In the genomic region with DNA sequence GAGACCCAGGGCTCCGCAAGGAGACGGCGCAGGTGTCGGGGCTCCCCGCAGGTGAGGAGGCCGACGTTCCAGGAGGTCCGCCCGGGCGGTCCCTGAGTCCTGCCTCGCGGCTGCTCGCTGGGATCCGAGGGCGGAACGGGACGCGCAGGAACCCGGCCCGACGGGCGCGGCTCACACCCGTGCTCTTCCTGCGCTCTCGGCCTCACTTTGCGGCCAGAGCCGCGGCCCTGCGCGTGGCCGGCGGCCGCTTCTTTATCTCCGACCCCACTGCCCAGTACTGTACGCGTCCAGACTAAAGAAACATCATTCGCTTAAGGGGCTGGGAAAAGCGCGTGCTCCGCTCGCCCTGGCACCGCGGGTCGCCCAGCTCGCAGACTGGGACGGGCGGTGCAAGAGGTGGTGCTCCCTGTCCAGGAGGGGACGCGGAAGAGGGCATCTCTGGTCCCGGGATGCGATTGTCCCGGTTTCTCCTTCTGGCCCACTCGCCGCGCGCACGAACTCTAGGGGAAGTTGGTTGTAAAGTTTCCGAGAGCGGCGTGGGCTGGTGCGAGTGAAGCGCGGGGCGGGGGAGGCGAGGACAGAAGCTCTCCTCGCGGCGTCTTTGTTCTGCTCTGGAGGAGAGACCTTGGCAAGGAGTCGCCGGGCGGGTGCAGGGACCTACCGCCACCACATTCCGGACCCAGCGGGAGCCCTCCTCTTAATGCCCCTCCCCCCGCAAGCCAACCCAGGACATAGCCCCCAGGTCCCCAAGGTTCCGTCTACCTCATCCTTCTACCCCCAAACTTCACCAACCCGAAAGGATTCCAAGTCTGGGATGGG, we compare ENCODE assay signal across 8 cellular contexts.
DNase-seq lines count a peak whose midpoint lies in the region; ATAC-seq and TF ChIP-seq lines count a peak whose summit lies in the region.

No MANE protein-coding gene starts in this region.

- ATAC-seq in HG03378 (IDR thresholded peaks at IDR 0.05; ENCODE audit: unreplicated experiment): no peak

- intact Hi-C loops in breast epithelium (cut with DNase I; ENCODE audit: low total_unique reads): no loop called here
- intact Hi-C loops in lower leg skin (cut with DNase I; ENCODE audit: low total_unique reads): no loop called here

- no peak for TF ChIP-seq EP300 in tibial nerve (IDR thresholded peaks at IDR 0.05)

- TF ChIP-seq POLR2A in breast epithelium (IDR thresholded peaks at IDR 0.05) (no peak), lower leg skin (IDR thresholded peaks at IDR 0.05) (no peak), tibial nerve (IDR thresholded peaks at IDR 0.05) (no peak)

- H3K36me3 ChIP-seq in H7 (replicated peaks; ENCODE audit: control insufficient read depth, insufficient read depth, low read length): no peaks in the 10 kb centered on the region; the same call in 1 of the 2 replicates
- no peaks in the 10 kb centered on the region for H3K36me3 ChIP-seq in breast epithelium
- no peaks in the 10 kb centered on the region for H3K36me3 ChIP-seq in tibial nerve

- DNase-seq in AG08396 (ENCODE audit: low spot score) (peak; percentile 51), H7 (peak; percentile 83), breast epithelium (ENCODE audit: low spot score in 2 of 2) (peak; percentile 62 to 67), lower leg skin (ENCODE audit: low spot score in 2 of 2) (no peak), tibial nerve (ENCODE audit: low spot score in 2 of 2) (no peak), T1000 (lab: John Stamatoyannopoulos, UW) (no peak), NCI-H1105 (lab: John Stamatoyannopoulos, UW) (no peak)

- H3K4me1 ChIP-seq in breast epithelium (no peaks in the 10 kb centered on the region), tibial nerve (peaks cover 0 to 34% (median 2%) of the 10 kb centered on the region in 4 donors)

- H3K27me3 ChIP-seq in H7 (ENCODE audit: control insufficient read depth, insufficient read depth, low read length) (peaks cover 2% of the 10 kb centered on the region; the same call in 1 of the 2 replicates), breast epithelium (no peaks in the 10 kb centered on the region), tibial nerve (peaks cover 0 to 29% of the 10 kb centered on the region in 2 donors)

- H3K9me3 ChIP-seq in breast epithelium (no peaks in the 10 kb centered on the region), tibial nerve (no peaks in the 10 kb centered on the region)

- H3K27ac ChIP-seq in breast epithelium: peak overlapping the region; percentile 86 to 93
- H3K27ac ChIP-seq in tibial nerve: peak overlapping the region in 2 of 4 donors; percentile 20 to 76

- H3K4me3 ChIP-seq in H7 (ENCODE audit: insufficient read depth, low read depth, low read length) (peak overlapping the region; percentile 73), breast epithelium (peak overlapping the region; percentile 41 to 94 (median 76)), lower leg skin (ENCODE audit: low read depth, poor library complexity, severe bottlenecking) (peak overlapping the region; percentile 11), tibial nerve (peak overlapping the region; percentile 39 to 68 (median 48))

- 1 to 4% methylated on average over 60 to 68 of the region's 78 CpGs for WGBS in lower leg skin, 2 donors
- 2 to 4% methylated on average over 68 to 70 of the region's 78 CpGs for WGBS in tibial nerve, 2 donors

- no peak for TF ChIP-seq CTCF in breast epithelium (IDR thresholded peaks at IDR 0.05)
- no peak for TF ChIP-seq CTCF in lower leg skin (IDR thresholded peaks at IDR 0.05)
- TF ChIP-seq CTCF in tibial nerve (IDR thresholded peaks at IDR 0.05): no peak

Comparison
In these comparisons a context has a peak if more than half of its experiments do, and no peak if none do; other contexts are left out.
1. DNase-seq: peak in AG08396 (single experiment), H7 (single experiment) and breast epithelium (2 of 2); none in lower leg skin (0 of 2), tibial nerve (0 of 2), T1000 (single experiment) and NCI-H1105 (single experiment).
2. H3K4me3 ChIP-seq: peak in every context shown above with its lines; median percentile 76 in breast epithelium; 73 in H7; 48 in tibial nerve; 11 in lower leg skin.